ENCODE assay signal across 9 cellular contexts in genomic region chr18:24427484-24427883, GRCh38. TPM values are rescaled to one million over a fixed set of nuclear protein-coding genes. Genes with fewer than 3 reads are reported as not detected.
DNase-seq lines count a peak whose midpoint lies in the region; TF ChIP-seq lines count a peak whose summit lies in the region.
"Had no signal": no experiment of that assay in that cellular context is flagged by ENCODE, and none has a peak within 500 bp of the region (broad histone marks: within the 10 kb centered on the region; RNA-seq: fewer than 3 reads in every experiment).

No MANE protein-coding gene starts in this region.

- H3K9me3 Mint-ChIP-seq in endothelial cell (ENCODE audit: unreplicated experiment) (no peaks in the 10 kb centered on the region), osteocyte (ENCODE audit: unreplicated experiment) (peaks cover 8% of the 10 kb centered on the region)

- no peaks in the 10 kb centered on the region for H4K20me1 ChIP-seq in OCI-LY3 (ENCODE audit: insufficient read depth, low read length)
- H4K20me1 ChIP-seq: BLaER1 treated with 17β-estradiol and CSF1 and Interleukin-3, amounts not matched to agents 10 nM and 100 nM had no signal

- peaks cover 13% of the 10 kb centered on the region for H3K79me2 ChIP-seq in OCI-LY3 (ENCODE audit: low read length)

- peak overlapping the region; percentile 87 for H3K27ac Mint-ChIP-seq in endothelial cell (ENCODE audit: unreplicated experiment)
- peak overlapping the region; percentile 94 for H3K27ac Mint-ChIP-seq in osteocyte (ENCODE audit: unreplicated experiment)

- H3K4me1 Mint-ChIP-seq in endothelial cell (ENCODE audit: unreplicated experiment) (peaks cover 14% of the 10 kb centered on the region), osteocyte (ENCODE audit: unreplicated experiment) (peaks cover 20% of the 10 kb centered on the region)

- TF ChIP-seq CTCF in OCI-LY3 (IDR thresholded peaks at IDR 0.05; ENCODE audit: low read depth, low read length) (no peak), endothelial cell (IDR thresholded peaks at IDR 0.05; ENCODE audit: unreplicated experiment) (no peak), osteocyte (IDR thresholded peaks at IDR 0.05) (no peak)

- H3K27ac ChIP-seq in OCI-LY3 (ENCODE audit: low read length), result peak overlapping the region; percentile 75
- H3K27ac ChIP-seq: BLaER1 treated with 17β-estradiol and CSF1 and Interleukin-3, amounts not matched to agents 10 nM and 100 nM had no signal

- H2AFZ ChIP-seq in OCI-LY3 (ENCODE audit: low read depth, low read length), result no peak overlapping the region

- peak overlapping the region; percentile 88 for H3K9ac ChIP-seq in OCI-LY3 (ENCODE audit: low read length)
- H3K9ac ChIP-seq: BLaER1 treated with 17β-estradiol and CSF1 and Interleukin-3, amounts not matched to agents 10 nM and 100 nM had no signal

- peaks cover 20% of the 10 kb centered on the region for H3K4me1 ChIP-seq in OCI-LY3 (ENCODE audit: low read length)
- H3K4me1 ChIP-seq: BLaER1 treated with 17β-estradiol and CSF1 and Interleukin-3, amounts not matched to agents 10 nM and 100 nM had no signal

- H3K27me3 Mint-ChIP-seq in endothelial cell (ENCODE audit: unreplicated experiment), result no peaks in the 10 kb centered on the region
- H3K27me3 Mint-ChIP-seq in osteocyte (ENCODE audit: unreplicated experiment), result peaks cover 14% of the 10 kb centered on the region

- H3K4me3 Mint-ChIP-seq in endothelial cell (ENCODE audit: unreplicated experiment) (peak overlapping the region; percentile 95), osteocyte (ENCODE audit: unreplicated experiment) (peak overlapping the region; percentile 90)

- peak overlapping the region; percentile 85 for H3K4me2 ChIP-seq in OCI-LY3 (ENCODE audit: low read length)

- no peaks in the 10 kb centered on the region for H3K27me3 ChIP-seq in OCI-LY3 (ENCODE audit: low read depth, low read length)

- peaks cover 1% of the 10 kb centered on the region for H3K36me3 Mint-ChIP-seq in endothelial cell (ENCODE audit: low read depth, unreplicated experiment)
- H3K36me3 Mint-ChIP-seq in osteocyte (ENCODE audit: unreplicated experiment), result peaks cover 16% of the 10 kb centered on the region

- H3K4me3 ChIP-seq in OCI-LY3 (ENCODE audit: low read length), result peak overlapping the region; percentile 83

- DNase-seq in NCI-H1092 treated with DMSO at 0.1 percent for 48 hours (lab: John Stamatoyannopoulos, UW) (peak; percentile 38), NCI-H1092 (lab: John Stamatoyannopoulos, UW) (no peak), endothelial cell (ENCODE audit: low spot score) (no peak), osteocyte (ENCODE audit: extremely low spot score, unreplicated experiment) (no peak), GM19240 (ENCODE audit: insufficient read length, low spot score) (no peak), SKM-1 (lab: John Stamatoyannopoulos, UW; ENCODE audit: unreplicated experiment) (no peak), hippocampal formation (lab: John Stamatoyannopoulos, UW) (no peak)

- H3K9me3 ChIP-seq in OCI-LY3 (ENCODE audit: insufficient read depth, low read length), result no peaks in the 10 kb centered on the region

- peaks cover 14% of the 10 kb centered on the region for H3K36me3 ChIP-seq in OCI-LY3 (replicated peaks; ENCODE audit: low read depth, low read length)

RNA-seq across cellular contexts. Expression of gene IMPACT, which starts 1.0 kb away (rescaled TPM):
- total RNA-seq in endothelial cell (ENCODE audit: unreplicated experiment), result 35.4 TPM
- 53.0 and 58.3 TPM in 2 replicates for total RNA-seq in osteocyte

RNA-seq across cellular contexts. Expression of gene OSBPL1A, which starts 29.9 kb away (rescaled TPM):
- total RNA-seq in endothelial cell (ENCODE audit: unreplicated experiment) (16.4 TPM), osteocyte (29.7 and 29.8 TPM in 2 replicates)

RNA-seq across cellular contexts. Expression of gene HRH4, which starts 33.0 kb away (rescaled TPM):
- total RNA-seq in endothelial cell (ENCODE audit: unreplicated experiment), result not detected
- not detected in 2 replicates for total RNA-seq in osteocyte
